ENCODE assay signal across 8 cellular contexts in the genomic region with DNA sequence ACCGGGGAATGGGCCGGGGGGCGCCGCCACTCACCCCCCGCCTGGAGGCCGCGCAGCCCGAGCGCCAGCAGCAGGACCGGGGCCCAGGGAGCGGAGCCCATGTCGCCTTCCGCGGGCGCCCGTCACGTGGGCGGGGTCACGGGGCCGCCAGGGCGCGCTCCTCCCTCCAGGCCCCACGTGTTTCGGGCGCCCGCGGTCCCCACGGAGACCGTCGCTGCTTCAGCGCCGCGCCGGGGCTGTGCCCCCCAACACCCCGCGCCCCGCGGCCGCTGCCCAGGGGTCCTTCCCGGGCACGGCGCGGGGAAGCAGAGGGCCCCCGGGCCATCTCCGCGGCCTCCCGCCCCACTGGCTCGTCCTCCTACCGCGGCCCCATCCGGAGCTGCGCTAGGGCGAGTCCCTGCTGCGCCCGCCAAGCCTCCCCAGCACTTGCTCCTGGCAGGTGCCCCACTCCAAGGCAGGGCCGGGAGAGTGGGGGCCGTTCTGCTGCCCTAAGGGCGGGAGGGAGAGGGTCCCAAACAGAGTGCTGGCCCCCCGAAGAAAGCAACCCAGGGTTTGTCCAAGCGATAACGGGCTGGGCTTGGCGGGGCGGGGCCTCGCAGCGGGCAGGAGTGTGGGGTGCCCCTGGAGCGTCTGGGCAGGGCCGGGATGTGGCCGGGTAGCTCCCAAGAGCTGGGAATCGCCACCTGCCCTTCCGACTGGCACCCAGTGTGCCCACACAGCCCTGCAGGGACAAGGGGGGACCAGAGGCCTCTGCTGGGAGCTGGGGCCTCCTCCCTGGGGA. TPM values are rescaled to one million over a fixed set of nuclear protein-coding genes. Genes with fewer than 3 reads are reported as not detected.
DNase-seq lines count a peak whose midpoint lies in the region; ATAC-seq, FAIRE-seq and TF ChIP-seq lines count a peak whose summit lies in the region.

A gene (minus strand): TSS at position 121 of the 781 bp plus-strand sequence. CDS start 20 bp downstream, at position 101.

- peak; percentile 69 for ATAC-seq in GM19025 (IDR thresholded peaks at IDR 0.05; ENCODE audit: low read depth, unreplicated experiment)
- ATAC-seq in HG03520 (IDR thresholded peaks at IDR 0.05; ENCODE audit: unreplicated experiment) = peak; percentile 72
- ATAC-seq in pancreas = peak; percentile 87 to 96 (median 91)
- ATAC-seq in thoracic aorta (ENCODE audit: insufficient number of reproducible peaks, low FRiP score, low read depth) = no peak

- TF ChIP-seq CTCF in AG10803 (conservative IDR thresholded peaks at IDR 0.05; ENCODE audit: low read length) (no peak), pancreas (IDR thresholded peaks at IDR 0.05) (no peak), thoracic aorta (IDR thresholded peaks at IDR 0.05) (no peak)

- H3K27me3 ChIP-seq in pancreas (no peaks in the 10 kb centered on the region), thoracic aorta (replicated peaks; ENCODE audit: insufficient read depth) (no peaks in the 10 kb centered on the region)

- TF ChIP-seq POLR2A in Raji (IDR thresholded peaks at IDR 0.05; ENCODE audit: insufficient read depth, low read depth, low read length) = peak; percentile 71

- peaks cover 0 to 4% (median 0%) of the 10 kb centered on the region in 3 donors for H3K4me1 ChIP-seq in pancreas
- peaks cover 5 to 19% of the 10 kb centered on the region in 2 donors for H3K4me1 ChIP-seq in thoracic aorta (ENCODE audit: control insufficient read depth in 1 of 2, low read depth in 2 of 2)

- no peak for FAIRE-seq in pancreas (lab: Jason Lieb, UNC)

- H3K36me3 ChIP-seq in pancreas (peaks cover 0 to 9% (median 0%) of the 10 kb centered on the region in 3 donors), thoracic aorta (peaks cover 5% of the 10 kb centered on the region)

- no peaks in the 10 kb centered on the region for H3K9me3 ChIP-seq in pancreas
- H3K9me3 ChIP-seq in thoracic aorta = no peaks in the 10 kb centered on the region

- H3K4me3 ChIP-seq in AG10803 (ENCODE audit: low read length) = peak within 1 kb of the TSS; percentile 57
- peak within 1 kb of the TSS; percentile 63 to 87 (median 79) for H3K4me3 ChIP-seq in pancreas
- H3K4me3 ChIP-seq in thoracic aorta = peak within 1 kb of the TSS; percentile 93

- H3K27ac ChIP-seq in pancreas = no peak within 1 kb of the TSS
- H3K27ac ChIP-seq in thoracic aorta = no peak within 1 kb of the TSS

- DNase-seq in AG10803 (ENCODE audit: low read depth) (peak; percentile 40), glomerular endothelial cell (ENCODE audit: extremely low read depth, low read depth, low spot score) (no peak), pancreas (peak; percentile 68 to 91 (median 80)), thoracic aorta (ENCODE audit: low spot score) (no peak)
- DNase-seq in activated naive CD4-positive, alpha-beta T cell treated with Interleukin-2 at 50 U/mL for 16 hours = peak; percentile 83

- WGBS in pancreas, 2 donors = 2 to 4% methylated on average over 32 to 70 of the region's 70 CpGs

- intact Hi-C loops in pancreas (cut with DNase I) = loop anchor here (5.0 to 10.0 kb wide), 3 partner anchors 72 to 120 kb away; a partner anchor contains a TSS

RNA-seq across cellular contexts. Expression of the gene that starts here (rescaled TPM):
- total RNA-seq in glomerular endothelial cell (154 and 167 TPM in 2 replicates), pancreas (100 to 1,000 TPM in 2 of 6 donors, 10 to 100 TPM in 4; 87.3 to 113 (median 98.8) TPM), thoracic aorta (100 to 1,000 TPM; 100 to 148 TPM)
- polyA plus RNA-seq in pancreas = 100 to 1,000 TPM; 497 to 526 TPM

Comparison
In these comparisons a context has a peak if more than half of its experiments do, and no peak if none do; other contexts are left out.
1. DNase-seq: peak in AG10803 (single experiment), activated naive CD4-positive, alpha-beta T cell treated with Interleukin-2 at 50 U/mL for 16 hours (single experiment) and pancreas (6 of 6); none in glomerular endothelial cell (single experiment) and thoracic aorta (single experiment).
2. Peak in every context shown above with its lines, with median percentiles within 50 percentile points of each other: H3K4me3 ChIP-seq.